Comparison of ENCODE assay signal across 25 cellular contexts in the genomic region with DNA sequence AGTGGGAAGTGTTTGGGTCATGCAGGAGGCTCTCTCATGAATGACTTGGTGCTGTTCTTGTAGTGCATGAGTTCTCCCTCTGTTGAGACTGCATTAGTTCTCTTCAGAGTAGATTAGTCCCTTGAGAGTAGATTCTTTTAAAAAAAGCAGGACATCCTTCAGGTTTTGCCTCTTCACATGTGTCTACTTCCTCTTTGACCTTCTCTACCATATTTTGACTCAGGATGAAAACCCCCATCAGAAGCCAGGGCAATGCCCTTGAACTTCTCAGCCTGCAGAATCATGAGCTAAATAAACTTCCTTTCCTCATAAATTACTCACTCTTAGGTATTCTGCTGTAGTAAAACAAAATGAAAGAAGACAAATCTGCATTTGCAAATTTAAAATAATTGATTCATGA.
DNase-seq lines count a peak whose midpoint lies in the region; ATAC-seq lines count a peak whose summit lies in the region.
"Had no signal": no experiment of that assay in that cellular context is flagged by ENCODE, and none has a peak within 500 bp of the region (broad histone marks: within the 10 kb centered on the region; RNA-seq: fewer than 3 reads in every experiment).

No MANE protein-coding gene starts in this region.

- no peaks in the 10 kb centered on the region for H3K4me1 Mint-ChIP-seq in stimulated activated memory B cell treated with anti-CD40 and anti-IgM and Interleukin-4, amounts not matched to agents 10 μg/mL and 1 μg/mL and 100 μg/mL, for 72 hours
- H3K4me1 Mint-ChIP-seq in effector memory CD8-positive, alpha-beta T cell (ENCODE audit: low read depth in 2 of 2), result no peaks in the 10 kb centered on the region
- H3K4me1 Mint-ChIP-seq: activated B cell treated with CpG ODN at 0.5 μM for 24 hours had no signal

- H3K27me3 Mint-ChIP-seq in stimulated activated memory B cell treated with anti-CD40 and anti-IgM and Interleukin-4, amounts not matched to agents 10 μg/mL and 1 μg/mL and 100 μg/mL, for 72 hours, result no peaks in the 10 kb centered on the region
- peaks cover 0 to 1% of the 10 kb centered on the region in 2 donors for H3K27me3 Mint-ChIP-seq in effector memory CD8-positive, alpha-beta T cell
- H3K27me3 Mint-ChIP-seq: activated B cell treated with CpG ODN at 0.5 μM for 24 hours had no signal

- ATAC-seq in GM18519 (IDR thresholded peaks at IDR 0.05; ENCODE audit: low FRiP score, unreplicated experiment) (peak; percentile 63), HG03159 (IDR thresholded peaks at IDR 0.05; ENCODE audit: unreplicated experiment) (peak; percentile 49), HG03354 (IDR thresholded peaks at IDR 0.05; ENCODE audit: poor library complexity, severe bottlenecking, unreplicated experiment) (no peak), GM19455 (IDR thresholded peaks at IDR 0.05; ENCODE audit: unreplicated experiment) (no peak)
- ATAC-seq in stimulated activated memory B cell treated with anti-CD40 and anti-IgM and Interleukin-4, amounts not matched to agents 10 μg/mL and 1 μg/mL and 100 μg/mL, for 72 hours, result peak; percentile 48
- no peak for ATAC-seq in effector memory CD8-positive, alpha-beta T cell (replicated peaks)
- ATAC-seq: activated T-cell treated with anti-CD3 and anti-CD28 coated beads, Interleukin-2, amount 50 U/mL, for 4 hours; left lung; naive thymus-derived CD4-positive, alpha-beta T cell had no signal

- no peak overlapping the region for H3K27ac Mint-ChIP-seq in stimulated activated memory B cell treated with anti-CD40 and anti-IgM and Interleukin-4, amounts not matched to agents 10 μg/mL and 1 μg/mL and 100 μg/mL, for 72 hours
- no peak overlapping the region for H3K27ac Mint-ChIP-seq in effector memory CD8-positive, alpha-beta T cell
- H3K27ac Mint-ChIP-seq: activated B cell treated with CpG ODN at 0.5 μM for 24 hours; naive thymus-derived CD4-positive, alpha-beta T cell had no signal

- H3K36me3 Mint-ChIP-seq in stimulated activated memory B cell treated with anti-CD40 and anti-IgM and Interleukin-4, amounts not matched to agents 10 μg/mL and 1 μg/mL and 100 μg/mL, for 72 hours, result no peaks in the 10 kb centered on the region
- H3K36me3 Mint-ChIP-seq in effector memory CD8-positive, alpha-beta T cell (ENCODE audit: insufficient read depth), result no peaks in the 10 kb centered on the region
- H3K36me3 Mint-ChIP-seq: naive thymus-derived CD4-positive, alpha-beta T cell had no signal

- H3K9me3 Mint-ChIP-seq in stimulated activated memory B cell treated with anti-CD40 and anti-IgM and Interleukin-4, amounts not matched to agents 10 μg/mL and 1 μg/mL and 100 μg/mL, for 72 hours, result no peaks in the 10 kb centered on the region
- H3K9me3 Mint-ChIP-seq in effector memory CD8-positive, alpha-beta T cell, result no peaks in the 10 kb centered on the region
- H3K9me3 Mint-ChIP-seq: activated B cell treated with CpG ODN at 0.5 μM for 24 hours; activated T-cell treated with anti-CD3 and anti-CD28 coated beads, Interleukin-2, amount 50 U/mL, for 4 hours; naive thymus-derived CD4-positive, alpha-beta T cell had no signal

- peak; percentile 3 for DNase-seq in HCEC 1CT
- DNase-seq in effector memory CD8-positive, alpha-beta T cell, result no peak
- DNase-seq: activated B cell treated with CpG ODN at 0.5 μM for 24 hours; activated CD4-positive, alpha-beta T cell treated with anti-CD3 and anti-CD28 coated beads, Interleukin-2, amount 50 U/mL, for 1 hour; activated naive CD4-positive, alpha-beta T cell; activated T-cell treated with anti-CD3 and anti-CD28 coated beads, Interleukin-2, amount 50 U/mL, for 4 hours; COR-L47; GF-D8; IMR-90; left lung; midbrain; naive thymus-derived CD4-positive, alpha-beta T cell; NCI-H1105; NCI-H187 treated with DMSO at 0.1 percent for 48 hours; NCI-H526; SHP77 treated with DMSO at 0.1 percent for 48 hours; sigmoid colon; stimulated activated naive CD4-positive, alpha-beta T cell treated with Interleukin-2 at 50 U/mL for 16 hours; T1000; testis had no signal

- no peak overlapping the region for H3K4me3 Mint-ChIP-seq in stimulated activated memory B cell treated with anti-CD40 and anti-IgM and Interleukin-4, amounts not matched to agents 10 μg/mL and 1 μg/mL and 100 μg/mL, for 72 hours
- no peak overlapping the region for H3K4me3 Mint-ChIP-seq in effector memory CD8-positive, alpha-beta T cell
- H3K4me3 Mint-ChIP-seq: activated B cell treated with CpG ODN at 0.5 μM for 24 hours; activated T-cell treated with anti-CD3 and anti-CD28 coated beads, Interleukin-2, amount 50 U/mL, for 4 hours; naive thymus-derived CD4-positive, alpha-beta T cell had no signal

Comparison
In these comparisons a context has a peak if more than half of its experiments do, and no peak if none do; other contexts are left out.
1. ATAC-seq: peak in GM18519 (single experiment), HG03159 (single experiment) and stimulated activated memory B cell treated with anti-CD40 and anti-IgM and Interleukin-4, amounts not matched to agents 10 μg/mL and 1 μg/mL and 100 μg/mL, for 72 hours (single experiment); none in effector memory CD8-positive, alpha-beta T cell (single experiment), HG03354 (single experiment) and GM19455 (single experiment).